ENCODE assay signal across 9 cellular contexts in genomic region chr1:72917920-72918319, GRCh38.
"Had no signal": no experiment of that assay in that cellular context is flagged by ENCODE, and none has a peak within 500 bp of the region (broad histone marks: within the 10 kb centered on the region; RNA-seq: fewer than 3 reads in every experiment).

No MANE protein-coding gene starts in this region.

- H3K9ac ChIP-seq: GM23248, KMS-11 had no signal

- H3K4me3 ChIP-seq: GM23248 had no signal

- H3K27ac ChIP-seq: GM23248, HL-60, KMS-11 had no signal

- DNase-seq: GM23248, GOT3, H9, HCEC 1CT, Karpas-422, KBM-7 had no signal

- H2AFZ ChIP-seq: GM23248 had no signal

- FAIRE-seq: H54 had no signal

- H3K4me2 ChIP-seq: KMS-11 had no signal
